Comparison of ENCODE assay signal across 8 cellular contexts in the genomic region with DNA sequence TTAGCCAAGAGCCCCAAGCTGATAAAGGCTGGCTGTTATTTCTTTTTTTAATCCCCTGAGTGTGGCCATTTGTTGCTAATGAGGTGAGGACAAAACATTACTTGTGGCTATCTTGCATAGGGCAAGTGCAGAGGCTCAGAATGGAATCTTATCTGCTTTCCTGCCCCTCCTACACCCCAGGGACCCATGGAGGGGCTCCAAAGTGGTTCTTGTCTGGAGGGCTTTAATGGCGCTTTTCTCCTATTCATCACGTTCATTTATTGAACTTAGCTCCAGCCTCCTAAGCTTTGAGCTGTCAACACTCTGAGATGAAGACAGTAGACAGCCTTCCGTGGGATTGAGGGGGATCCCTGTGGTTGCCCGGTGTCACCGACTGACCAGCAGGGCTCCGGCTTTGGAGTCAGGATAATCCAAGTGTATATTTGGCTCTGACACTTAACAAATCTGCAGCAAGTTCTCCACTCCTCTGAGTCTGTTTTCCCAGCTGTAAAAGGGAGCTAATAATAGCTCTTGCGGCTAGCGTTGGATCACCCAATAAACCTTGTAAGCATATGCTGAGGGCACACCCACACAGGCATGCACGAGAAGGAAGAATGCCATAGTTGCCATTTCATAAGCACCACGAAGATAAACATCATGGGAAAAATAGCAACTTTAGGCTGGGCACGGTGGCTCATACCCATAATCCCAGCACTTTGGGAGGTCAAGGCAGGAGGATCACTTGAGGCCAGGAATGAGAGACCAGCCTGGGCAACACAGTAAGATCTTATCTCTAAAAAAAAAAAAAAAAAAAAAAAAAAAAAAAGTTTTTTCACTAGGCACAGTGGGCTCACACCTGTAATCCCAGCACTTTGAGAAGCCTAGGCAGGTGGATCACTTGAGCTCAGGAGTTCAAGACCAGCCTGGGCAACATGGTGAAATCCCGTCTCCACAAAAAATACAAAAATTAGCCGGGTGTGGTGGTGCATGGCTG. TPM values are rescaled to one million over a fixed set of nuclear protein-coding genes. Genes with fewer than 3 reads are reported as not detected.
A peak's percentile ranks its signal among the peaks of the same experiment; 100 is the strongest.
DNase-seq lines count a peak whose midpoint lies in the region; ATAC-seq and TF ChIP-seq lines count a peak whose summit lies in the region.
"Had no signal": no experiment of that assay in that cellular context is flagged by ENCODE, and none has a peak within 500 bp of the region (broad histone marks: within the 10 kb centered on the region; RNA-seq: fewer than 3 reads in every experiment).

No MANE protein-coding gene starts in this region.

- H3K36me3 ChIP-seq in heart left ventricle (no peaks in the 10 kb centered on the region), testis (ENCODE audit: low read depth, missing control alignments) (no peaks in the 10 kb centered on the region)

- H3K27me3 ChIP-seq in heart left ventricle (peaks cover 0 to 15% (median 5%) of the 10 kb centered on the region in 9 donors), testis (no peaks in the 10 kb centered on the region)

- H3K4me3 ChIP-seq in heart left ventricle = no peak overlapping the region
- no peak overlapping the region for H3K4me3 ChIP-seq in testis

- DNase-seq in HT1080 (ENCODE audit: low read depth) (peak; percentile 41), SK-MEL-5 (ENCODE audit: low read depth, low spot score) (peak; percentile 37), heart left ventricle (peak in 2 of 5 donors; percentile 22 to 35), testis (peak; percentile 88), kidney tubule cell (ENCODE audit: low spot score) (no peak), C1 segment of cervical spinal cord (lab: John Stamatoyannopoulos, UW) (no peak)
- no peak for DNase-seq in activated naive CD4-positive, alpha-beta T cell treated with anti-CD3 and anti-CD28 coated beads, Interleukin-2, amount 50 U/mL, for 72 hours (ENCODE audit: low spot score in 2 of 2)

- intact Hi-C loops in heart left ventricle (cut with DNase I) (no loop called here), testis (cut with DNase I; ENCODE audit: low total_unique reads) (no loop called here)

- H3K27ac ChIP-seq in heart left ventricle (peak overlapping the region in 10 of 12 donors; percentile 1 to 84 (median 50)), testis (peak overlapping the region; percentile 64 to 84)

- H3K9me3 Mint-ChIP-seq in activated naive CD4-positive, alpha-beta T cell treated with anti-CD3 and anti-CD28 coated beads, Interleukin-2, amount 50 U/mL, for 72 hours = peaks cover 8 to 10% of the 10 kb centered on the region in 2 donors

- peaks cover 8 to 10% of the 10 kb centered on the region in 2 donors for H3K36me3 Mint-ChIP-seq in activated naive CD4-positive, alpha-beta T cell treated with anti-CD3 and anti-CD28 coated beads, Interleukin-2, amount 50 U/mL, for 72 hours

- H3K9me3 ChIP-seq in heart left ventricle = peaks cover 0 to 28% (median 13%) of the 10 kb centered on the region in 12 donors
- H3K9me3 ChIP-seq in testis = no peaks in the 10 kb centered on the region

- H3K4me1 ChIP-seq in heart left ventricle (peaks cover 0 to 31% (median 10%) of the 10 kb centered on the region in 12 donors), testis (peaks cover 54% of the 10 kb centered on the region)

- H3K27ac Mint-ChIP-seq in activated naive CD4-positive, alpha-beta T cell treated with anti-CD3 and anti-CD28 coated beads, Interleukin-2, amount 50 U/mL, for 72 hours = no peak overlapping the region

- 14 to 22% (median 15%) methylated on average over 13 of the region's 13 CpGs for WGBS in heart left ventricle, 4 donors
- 25 to 33% methylated on average over 13 of the region's 13 CpGs for WGBS in testis, 2 donors

- TF ChIP-seq CTCF in heart left ventricle (IDR thresholded peaks at IDR 0.05) (no peak), testis (IDR thresholded peaks at IDR 0.05) (no peak)

- peak; percentile 56 to 93 (median 76) for ATAC-seq in heart left ventricle
- no peak for ATAC-seq in activated naive CD4-positive, alpha-beta T cell treated with anti-CD3 and anti-CD28 coated beads, Interleukin-2, amount 50 U/mL, for 72 hours

- TF ChIP-seq POLR2A in heart left ventricle (IDR thresholded peaks at IDR 0.05) (no peak), testis (IDR thresholded peaks at IDR 0.05) (no peak)

- in situ Hi-C loops in SK-MEL-5 (cut with HindIII; ENCODE audit: low pct_unique_long_range_greater_than_20kb, low sequenced_read_pairs) = no loop called here

RNA-seq across cellular contexts. Expression of a gene that starts 44.8 kb away (rescaled TPM):
- total RNA-seq in HT1080 (2014; rRNA removed; shearing (Covaris generic)) = 0.03 TPM in 2 replicates
- 0.01 TPM in 1 of 2 replicates, not detected in the other for polyA plus RNA-seq in HT1080 (2015; cell fraction: cytosol; rRNA removed)
- polyA plus RNA-seq in HT1080 (2015; cell fraction: nucleus; rRNA removed) = not detected in 2 replicates
- total RNA-seq in SK-MEL-5 (2014; rRNA removed; shearing (Covaris generic)) = 0.03 TPM in 1 of 2 replicates, not detected in the other
- not detected in 2 replicates for polyA plus RNA-seq in SK-MEL-5 (2015; cell fraction: cytosol; rRNA removed)
- not detected in 2 replicates for polyA plus RNA-seq in SK-MEL-5 (2015; cell fraction: nucleus; rRNA removed)
- total RNA-seq in heart left ventricle (10 to 100 TPM in 8 of 9 donors, 1 to 10 TPM in 1; 9.8 to 71.9 (median 26.5) TPM), testis (100 to 1,000 TPM; 263 to 271 TPM)
- polyA plus RNA-seq in heart left ventricle (10 to 100 TPM; 10.1 to 51.7 TPM), testis (ENCODE audit: insufficient read depth, low read depth, low replicate concordance) (276 TPM)
- under 1 TPM in 1 of 2 donors, not detected in 1; 0.07 TPM for total RNA-seq in activated naive CD4-positive, alpha-beta T cell treated with anti-CD3 and anti-CD28 coated beads, Interleukin-2, amount 50 U/mL, for 72 hours
- total RNA-seq: dermis microvascular lymphatic vessel endothelial cell had no signal

Comparison
In these comparisons a context has a peak if more than half of its experiments do, and no peak if none do; other contexts are left out.
1. DNase-seq: peak in HT1080 (single experiment), SK-MEL-5 (single experiment) and testis (single experiment); none in kidney tubule cell (single experiment), activated naive CD4-positive, alpha-beta T cell treated with anti-CD3 and anti-CD28 coated beads, Interleukin-2, amount 50 U/mL, for 72 hours (0 of 2) and C1 segment of cervical spinal cord (0 of 14).
2. ATAC-seq: peak in heart left ventricle (4 of 4); none in activated naive CD4-positive, alpha-beta T cell treated with anti-CD3 and anti-CD28 coated beads, Interleukin-2, amount 50 U/mL, for 72 hours (0 of 2).
3. RNA of a gene that starts 44.8 kb away (total RNA-seq): 263 to 271 TPM in testis and 9.8 to 71.9 TPM in heart left ventricle; 0.07 TPM in activated naive CD4-positive, alpha-beta T cell treated with anti-CD3 and anti-CD28 coated beads, Interleukin-2, amount 50 U/mL, for 72 hours, 0.03 TPM in HT1080 and 0.03 TPM in SK-MEL-5; every median in the first group is over 10 times any median in the second.